Comparison of ENCODE assay signal across 30 cellular contexts in the genomic region with DNA sequence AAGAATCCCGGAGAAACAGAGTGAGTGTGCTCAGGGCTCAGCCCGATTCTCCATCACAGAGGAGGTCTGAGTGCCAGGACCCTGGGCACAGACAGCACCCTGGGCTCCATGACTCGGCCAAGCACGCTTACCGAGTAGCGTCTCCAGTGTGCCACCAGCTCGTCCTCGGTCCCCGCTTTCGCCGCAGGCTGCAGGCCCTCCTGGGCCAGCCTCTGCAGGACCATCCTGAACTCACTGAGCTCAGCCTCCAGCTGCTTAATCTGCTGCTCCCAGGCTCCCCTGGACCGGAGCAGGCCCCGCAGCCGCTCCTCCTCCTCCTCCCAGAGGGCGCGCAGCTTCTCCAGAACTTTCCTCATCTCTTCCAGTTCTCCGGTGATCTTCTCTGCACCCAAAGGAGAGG.
"Had no signal": no experiment of that assay in that cellular context is flagged by ENCODE, and none has a peak within 500 bp of the region (broad histone marks: within the 10 kb centered on the region; RNA-seq: fewer than 3 reads in every experiment).

No MANE protein-coding gene starts in this region.

- DNase-seq: activated CD4-positive, alpha-beta memory T cell treated with anti-CD3 and anti-CD28 coated beads, Interleukin-2, amount 10 ng/mL, durations not matched to agents 7 days and 5 days; activated CD4-positive, alpha-beta T cell treated with anti-CD3 and anti-CD28 coated beads for 1 hour; activated CD4-positive, alpha-beta T cell treated with anti-CD3 and anti-CD28 coated beads for 48 hours; activated CD4-positive, CD25-positive, alpha-beta regulatory T cell; activated gamma-delta T cell treated with Interleukin-2 at 50 U/mL for 16 hours; activated naive CD4-positive, alpha-beta T cell treated with anti-CD3 and anti-CD28 coated beads for 36 hours; activated T-cell treated with anti-CD3 and anti-CD28 coated beads, Interleukin-2, amount 50 U/mL, for 1 hour; adrenal gland; anterior cingulate cortex; caudate nucleus; cerebellar nuclear complex; Karpas-422; KBM-7; MG63; NCI-H1092; NCI-H1436 treated with DMSO at 0.1 percent for 48 hours; NCI-H1694 treated with DMSO at 0.1 percent for 48 hours; NCI-H2029; NCI-H345; NCI-H524 treated with DMSO at 0.1 percent for 48 hours; SHP77; SJCRH30; T1000; WERI-Rb-1 had no signal

- ATAC-seq: activated naive CD4-positive, alpha-beta T cell treated with anti-CD3 and anti-CD28 coated beads, Interleukin-2, amount 50 U/mL, for 72 hours; Panc1 had no signal

- H3K27ac ChIP-seq: adrenal gland, SJCRH30, SK-N-MC, WERI-Rb-1 had no signal

- H3K27me3 Mint-ChIP-seq: activated CD4-positive, alpha-beta memory T cell treated with anti-CD3 and anti-CD28 coated beads, Interleukin-2, amount 10 ng/mL, durations not matched to agents 7 days and 5 days had no signal

- H3K4me3 ChIP-seq: adrenal gland, MG63, SJCRH30, SK-N-MC had no signal

- H3K4me1 Mint-ChIP-seq: activated CD4-positive, alpha-beta memory T cell treated with anti-CD3 and anti-CD28 coated beads, Interleukin-2, amount 10 ng/mL, durations not matched to agents 7 days and 5 days had no signal

- H3K9me3 Mint-ChIP-seq: activated CD4-positive, alpha-beta memory T cell treated with anti-CD3 and anti-CD28 coated beads, Interleukin-2, amount 10 ng/mL, durations not matched to agents 7 days and 5 days; activated naive CD4-positive, alpha-beta T cell treated with anti-CD3 and anti-CD28 coated beads for 36 hours; activated naive CD4-positive, alpha-beta T cell treated with anti-CD3 and anti-CD28 coated beads, Interleukin-2, amount 50 U/mL, for 72 hours; activated T-helper 1 cell treated with anti-CD3 and anti-CD28 coated beads, Interleukin-12 subunit alpha, Interleukin-12 subunit beta, Interleukin-2, Interleukin-4 antibody, amounts not matched to agents 30 ng/mL and 10 ng/mL and 1 ng/mL, durations not matched to agents 14 hours and 24 hours and 36 hours; T-helper 1 cell treated with Interleukin-12 subunit alpha and Interleukin-12 subunit beta and Interleukin-4 antibody, amounts not matched to agents 30 μg/mL and 1 μg/mL, for 36 hours had no signal

- H3K4me3 Mint-ChIP-seq: activated CD4-positive, alpha-beta memory T cell treated with anti-CD3 and anti-CD28 coated beads, Interleukin-2, amount 10 ng/mL, durations not matched to agents 7 days and 5 days; activated naive CD4-positive, alpha-beta T cell treated with anti-CD3 and anti-CD28 coated beads for 36 hours; activated T-helper 1 cell treated with anti-CD3 and anti-CD28 coated beads, Interleukin-12 subunit alpha, Interleukin-12 subunit beta, Interleukin-2, Interleukin-4 antibody, amounts not matched to agents 30 ng/mL and 10 ng/mL and 1 ng/mL, durations not matched to agents 14 hours and 24 hours and 36 hours; brain; T-helper 1 cell treated with Interleukin-12 subunit alpha and Interleukin-12 subunit beta and Interleukin-4 antibody, amounts not matched to agents 30 μg/mL and 1 μg/mL, for 36 hours had no signal

- H3K36me3 ChIP-seq: MG63, WERI-Rb-1 had no signal

- H3K27me3 ChIP-seq: adrenal gland, MG63, SJCRH30 had no signal

- H3K9me3 ChIP-seq: adrenal gland, MG63, SJCRH30 had no signal

- H3K36me3 Mint-ChIP-seq: activated naive CD4-positive, alpha-beta T cell treated with anti-CD3 and anti-CD28 coated beads, Interleukin-2, amount 50 U/mL, for 72 hours; brain had no signal

- H3K4me1 ChIP-seq: adrenal gland, SJCRH30 had no signal

- H3K27ac Mint-ChIP-seq: activated CD4-positive, alpha-beta memory T cell treated with anti-CD3 and anti-CD28 coated beads, Interleukin-2, amount 10 ng/mL, durations not matched to agents 7 days and 5 days; activated naive CD4-positive, alpha-beta T cell treated with anti-CD3 and anti-CD28 coated beads for 36 hours; activated T-helper 1 cell treated with anti-CD3 and anti-CD28 coated beads, Interleukin-12 subunit alpha, Interleukin-12 subunit beta, Interleukin-2, Interleukin-4 antibody, amounts not matched to agents 30 ng/mL and 10 ng/mL and 1 ng/mL, durations not matched to agents 14 hours and 24 hours and 36 hours; T-helper 1 cell treated with Interleukin-12 subunit alpha and Interleukin-12 subunit beta and Interleukin-4 antibody, amounts not matched to agents 30 μg/mL and 1 μg/mL, for 36 hours had no signal
